ENCODE assay signal across 1 cellular context in the genomic region with DNA sequence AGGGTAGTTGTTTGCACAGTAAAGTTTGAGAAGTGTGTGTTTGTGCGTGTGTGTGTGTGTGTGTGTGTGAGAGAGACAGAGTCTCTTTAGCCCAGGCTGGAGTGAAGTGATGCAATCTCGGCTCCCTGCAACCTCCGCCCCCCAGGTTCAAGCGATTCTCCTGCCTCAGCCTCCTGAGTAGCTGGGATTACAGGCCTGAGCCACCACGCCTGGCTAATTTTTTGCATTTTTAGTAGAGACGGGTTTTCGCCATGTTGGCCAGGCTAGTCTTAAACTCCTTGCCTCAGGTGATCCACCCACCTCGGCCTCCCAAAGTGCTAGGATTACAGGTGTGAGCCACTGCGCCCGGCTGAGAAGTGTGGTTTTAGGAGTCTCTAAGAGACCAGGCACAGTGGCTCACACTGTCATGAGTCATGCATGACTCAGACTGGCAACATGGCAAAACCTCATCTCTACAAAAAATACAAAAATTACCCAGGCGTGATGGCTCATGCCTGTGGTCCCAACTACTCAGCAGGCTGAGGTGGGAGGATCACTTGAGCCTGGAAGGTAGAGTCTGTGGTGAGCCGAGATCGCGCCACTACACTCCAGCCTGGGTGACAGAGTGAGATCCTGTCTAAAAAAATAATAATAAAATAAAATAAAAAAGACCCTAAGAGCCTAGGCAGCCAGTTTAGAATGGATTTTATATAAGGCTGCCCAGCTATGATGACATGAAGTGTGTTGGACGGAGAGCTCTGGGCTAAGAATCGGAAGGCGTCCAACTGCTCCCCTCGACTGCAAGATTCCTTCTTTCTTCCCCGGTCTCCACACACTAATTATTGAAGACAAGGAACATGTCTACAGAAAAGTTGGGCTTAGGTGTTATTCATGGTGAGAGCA.
A peak's percentile ranks its signal among the peaks of the same experiment; 100 is the strongest.
TF ChIP-seq lines count a peak whose summit lies in the region.

No MANE protein-coding gene starts in this region.

TF ChIP-seq in GM12878, 131 proteins besides CTCF, POLR2A, EP300 and RAD21:
- TF ChIP-seq IKZF2 (IDR thresholded peaks at IDR 0.05) (0 out of 4 replicates have a peak, but pooled peaks have one; percentile 17 to 27), RUNX3 (IDR thresholded peaks at IDR 0.05; ENCODE audit: low read length) (peak; percentile 18; the same call in 1 of the 2 replicates)
- TF ChIP-seq, protein P1, sequence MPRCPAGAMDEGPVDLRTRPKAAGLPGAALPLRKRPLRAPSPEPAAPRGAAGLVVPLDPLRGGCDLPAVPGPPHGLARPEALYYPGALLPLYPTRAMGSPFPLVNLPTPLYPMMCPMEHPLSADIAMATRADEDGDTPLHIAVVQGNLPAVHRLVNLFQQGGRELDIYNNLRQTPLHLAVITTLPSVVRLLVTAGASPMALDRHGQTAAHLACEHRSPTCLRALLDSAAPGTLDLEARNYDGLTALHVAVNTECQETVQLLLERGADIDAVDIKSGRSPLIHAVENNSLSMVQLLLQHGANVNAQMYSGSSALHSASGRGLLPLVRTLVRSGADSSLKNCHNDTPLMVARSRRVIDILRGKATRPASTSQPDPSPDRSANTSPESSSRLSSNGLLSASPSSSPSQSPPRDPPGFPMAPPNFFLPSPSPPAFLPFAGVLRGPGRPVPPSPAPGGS (IDR thresholded peaks at IDR 0.05; ENCODE audit: borderline replicate concordance, insufficient read depth, low read depth, low read length, poor library complexity, severe bottlenecking), result peak; percentile 71
